In genomic region chr6:144006731-144007454, GRCh38 we compare ENCODE assay signal across 9 cellular contexts. TPM values are rescaled to one million over a fixed set of nuclear protein-coding genes. Genes with fewer than 3 reads are reported as not detected.
DNase-seq lines count a peak whose midpoint lies in the region; ATAC-seq, FAIRE-seq and TF ChIP-seq lines count a peak whose summit lies in the region.
"Had no signal": no experiment of that assay in that cellular context is flagged by ENCODE, and none has a peak within 500 bp of the region (broad histone marks: within the 10 kb centered on the region; RNA-seq: fewer than 3 reads in every experiment).

No MANE protein-coding gene starts in this region.

- H3K36me3 Mint-ChIP-seq in T-cell, result no peaks in the 10 kb centered on the region

- H3K9me3 ChIP-seq in pancreas, result no peaks in the 10 kb centered on the region

- no peak for TF ChIP-seq CTCF in pancreas (IDR thresholded peaks at IDR 0.05)

- intact Hi-C loops in pancreas (cut with DNase I), result no loop called here

- no peaks in the 10 kb centered on the region for H3K36me3 ChIP-seq in pancreas

- DNase-seq in HEK293T (ENCODE audit: extremely low spot score), result peak; percentile 65
- peak in 1 of 34 experiments; percentile 0 for DNase-seq in T-cell
- DNase-seq in fibroblast of peridontal ligament (ENCODE audit: extremely low read depth), result peak; percentile 69
- DNase-seq in pancreas, result peak in 3 of 6 donors; percentile 3 to 57 (median 17)
- DNase-seq in NCI-H2081 treated with DMSO at 0.1 percent for 48 hours (lab: John Stamatoyannopoulos, UW), result no peak
- DNase-seq in KBM-7, result no peak

- peaks cover 0 to under 1% (median 0%) of the 10 kb centered on the region in 3 donors for H3K9me3 Mint-ChIP-seq in T-cell

- POLR2A ChIA-PET in HEK293T (lab: Yijun Ruan, JAX), result interaction anchor here (1.5 to 1.6 kb wide), 2 partner anchors 63 to 164 kb away, joined by 4 to 8 read pairs; partner anchors contain the start of gene LTV1
- POLR2A ChIA-PET in T-cell (lab: Charles Lee), result no interaction called here

- in situ Hi-C loops in KBM-7 (cut with MboI; ENCODE audit: low pct_unique_long_range_greater_than_20kb, low sequenced_read_pairs), result no loop called here

- no peak for FAIRE-seq in pancreas (lab: Jason Lieb, UNC)

- WGBS in pancreas, 2 donors, result 17% methylated on average over 21 of the region's 21 CpGs

- H3K4me1 Mint-ChIP-seq in T-cell, result peaks cover 0 to 12% (median 9%) of the 10 kb centered on the region in 3 donors

- H3K27me3 Mint-ChIP-seq in T-cell, result peaks cover 16 to 24% of the 10 kb centered on the region in 2 donors

- CTCF ChIA-PET in HEK293T (lab: Yijun Ruan, JAX) (interaction anchor here (1.0 kb wide), 1 partner anchor 432 kb away, joined by 3 read pairs; no protein-coding TSS in a partner anchor), T-cell (lab: Charles Lee) (interaction anchor here in 1 of 2 donors (1.4 kb wide), 1 partner anchor 67 kb away, joined by 3 read pairs; no protein-coding TSS in a partner anchor)

- H3K27me3 ChIP-seq in pancreas, result no peaks in the 10 kb centered on the region

- no peak overlapping the region for H3K27ac Mint-ChIP-seq in T-cell

- H3K4me3 Mint-ChIP-seq in T-cell, result peak overlapping the region; percentile 35 to 65 (median 53)

- peak overlapping the region; percentile 31 to 55 (median 44) for H3K4me3 ChIP-seq in pancreas

- peak overlapping the region in 2 of 4 donors; percentile 66 to 72 for H3K27ac ChIP-seq in pancreas
- H3K27ac ChIP-seq: VCaP had no signal

- no peaks in the 10 kb centered on the region for H3K4me1 ChIP-seq in pancreas

- ATAC-seq in T-cell (replicated peaks in 1 of 4), result no peak
- ATAC-seq in pancreas, result peak in 3 of 4 donors; percentile 32 to 68 (median 43)
- no peak for ATAC-seq in GM18909 (IDR thresholded peaks at IDR 0.05; ENCODE audit: poor library complexity, unreplicated experiment)
- ATAC-seq in GM18867 (IDR thresholded peaks at IDR 0.05; ENCODE audit: unreplicated experiment), result no peak

TF ChIP-seq in HEK293T, 16 proteins besides CTCF, POLR2A, EP300 and RAD21:
- no peak for TF ChIP-seq SP1 (IDR thresholded peaks at IDR 0.05)
- TF ChIP-seq L3MBTL2 (conservative IDR thresholded peaks at IDR 0.05), result 0 out of 2 replicates have a peak, but pooled peaks have one; percentile 48
- no peak for TF ChIP-seq TARDBP (IDR thresholded peaks at IDR 0.05)
- peak; percentile 19; the same call in 1 of the 2 replicates for TF ChIP-seq CTBP1 (IDR thresholded peaks at IDR 0.05; ENCODE audit: borderline replicate concordance)
- no peak for TF ChIP-seq ZNF384 (IDR thresholded peaks at IDR 0.05)
- TF ChIP-seq BHLHE40 (IDR thresholded peaks at IDR 0.05; ENCODE audit: borderline replicate concordance), result no peak
- TF ChIP-seq NFRKB (IDR thresholded peaks at IDR 0.05), result no peak
- TF ChIP-seq SUZ12 (IDR thresholded peaks at IDR 0.05), result no peak
- no peak for TF ChIP-seq LEF1 (IDR thresholded peaks at IDR 0.05; ENCODE audit: borderline replicate concordance)
- TF ChIP-seq FOXA1 (IDR thresholded peaks at IDR 0.05), result no peak
- no peak for TF ChIP-seq FOXK2 (IDR thresholded peaks at IDR 0.05)
TF ChIP-seq in HEK293T: peak in this region for 2.

RNA-seq across cellular contexts. Expression of gene PLAGL1, which starts 1.2 kb away (rescaled TPM):
- 1 to 10 TPM; 3.4 to 5.7 (median 4.8) TPM for total RNA-seq in T-cell
- 10 to 100 TPM; 12.5 to 22.9 (median 14.6) TPM for total RNA-seq in pancreas
- polyA plus RNA-seq in pancreas, result 10 to 100 TPM; 17.3 to 31.6 TPM

Comparison
In these comparisons a context has a peak if more than half of its experiments do, and no peak if none do; other contexts are left out.
1. DNase-seq: peak in HEK293T (single experiment) and fibroblast of peridontal ligament (single experiment); none in NCI-H2081 treated with DMSO at 0.1 percent for 48 hours (single experiment) and KBM-7 (single experiment).
2. ATAC-seq: peak in pancreas (3 of 4); none in T-cell (0 of 4), GM18909 (single experiment) and GM18867 (single experiment).